In genomic region chr12:6384499-6385436, GRCh38 we compare ENCODE assay signal across 10 cellular contexts. TPM values are rescaled to one million over a fixed set of nuclear protein-coding genes. Genes with fewer than 3 reads are reported as not detected.
DNase-seq lines count a peak whose midpoint lies in the region; ATAC-seq and TF ChIP-seq lines count a peak whose summit lies in the region.
"Had no signal": no experiment of that assay in that cellular context is flagged by ENCODE, and none has a peak within 500 bp of the region (broad histone marks: within the 10 kb centered on the region; RNA-seq: fewer than 3 reads in every experiment).

No MANE protein-coding gene starts in this region.

- H3K27ac ChIP-seq in osteoblast (ENCODE audit: low read depth, low read length), result peak overlapping the region; percentile 84

- peak overlapping the region; percentile 72 for H2AFZ ChIP-seq in osteoblast (ENCODE audit: low read length)

- TF ChIP-seq CTCF in fibroblast of mammary gland (conservative IDR thresholded peaks at IDR 0.05; ENCODE audit: control insufficient read depth, insufficient read depth, low read depth, low read length) (no peak), osteoblast (IDR thresholded peaks at IDR 0.05; ENCODE audit: extremely low read depth, low read depth, low read length) (no peak)

- H3K79me2 ChIP-seq in osteoblast (ENCODE audit: insufficient read depth, low read length), result peaks cover 43% of the 10 kb centered on the region

- H3K4me2 ChIP-seq in osteoblast (ENCODE audit: insufficient read depth, low read length), result peak overlapping the region; percentile 88

- peaks cover 25% of the 10 kb centered on the region for H3K4me1 ChIP-seq in osteoblast (ENCODE audit: insufficient read depth, low read length)

- H4K20me1 ChIP-seq in osteoblast (ENCODE audit: insufficient read depth, low read length), result peaks cover 4% of the 10 kb centered on the region

- no peaks in the 10 kb centered on the region for H3K27me3 ChIP-seq in osteoblast (ENCODE audit: insufficient read depth, low read length)

- peak overlapping the region; percentile 79 for H3K4me3 ChIP-seq in fibroblast of mammary gland (ENCODE audit: control insufficient read depth, low read depth, low read length)
- H3K4me3 ChIP-seq in osteoblast (ENCODE audit: insufficient read depth, low read length), result peak overlapping the region; percentile 85

- DNase-seq in AG20443 (ENCODE audit: low spot score) (peak; percentile 54), RKO (ENCODE audit: low spot score) (peak; percentile 44), fibroblast of mammary gland (ENCODE audit: low read depth) (peak; percentile 19), osteoblast (ENCODE audit: insufficient read length, low spot score, missing footprints) (peak; percentile 91), COR-L47 (lab: John Stamatoyannopoulos, UW) (no peak)
- DNase-seq in stimulated activated CD4-positive, alpha-beta T cell treated with anti-CD3 and anti-CD28 coated beads, Interleukin-1b, Interleukin-23, amount 100 ng/mL, for 48 hours, result no peak
- DNase-seq: NCI-H2227 treated with DMSO at 0.1 percent for 48 hours had no signal

- H3K9me3 ChIP-seq in osteoblast (ENCODE audit: low read depth, low read length), result no peaks in the 10 kb centered on the region

- ATAC-seq in GM18858 (IDR thresholded peaks at IDR 0.05; ENCODE audit: unreplicated experiment) (no peak), GM18873 (IDR thresholded peaks at IDR 0.05; ENCODE audit: low FRiP score, unreplicated experiment) (no peak)

- H3K36me3 ChIP-seq in osteoblast (ENCODE audit: insufficient read depth, low read length), result peaks cover 41% of the 10 kb centered on the region

RNA-seq across cellular contexts. Expression of gene LTBR, which starts 0.8 kb away (rescaled TPM):
- 110 and 121 TPM in 2 replicates for total RNA-seq in osteoblast

RNA-seq across cellular contexts. Expression of gene SCNN1A, which starts 9.4 kb away (rescaled TPM):
- under 0.01 and 0.36 TPM in 2 replicates for total RNA-seq in osteoblast

RNA-seq across cellular contexts. Expression of gene TNFRSF1A, which starts 42.9 kb away (rescaled TPM):
- 228 and 255 TPM in 2 replicates for total RNA-seq in osteoblast

RNA-seq across cellular contexts. Expression of gene CD27, which starts 60.0 kb away (rescaled TPM):
- not detected in 2 replicates for total RNA-seq in osteoblast
- total RNA-seq: Daoy had no signal

Comparison
In these comparisons a context has a peak if more than half of its experiments do, and no peak if none do; other contexts are left out.
1. DNase-seq: peak in AG20443 (single experiment), RKO (single experiment), fibroblast of mammary gland (single experiment) and osteoblast (single experiment); none in COR-L47 (single experiment) and stimulated activated CD4-positive, alpha-beta T cell treated with anti-CD3 and anti-CD28 coated beads, Interleukin-1b, Interleukin-23, amount 100 ng/mL, for 48 hours (single experiment).